In the genomic region with DNA sequence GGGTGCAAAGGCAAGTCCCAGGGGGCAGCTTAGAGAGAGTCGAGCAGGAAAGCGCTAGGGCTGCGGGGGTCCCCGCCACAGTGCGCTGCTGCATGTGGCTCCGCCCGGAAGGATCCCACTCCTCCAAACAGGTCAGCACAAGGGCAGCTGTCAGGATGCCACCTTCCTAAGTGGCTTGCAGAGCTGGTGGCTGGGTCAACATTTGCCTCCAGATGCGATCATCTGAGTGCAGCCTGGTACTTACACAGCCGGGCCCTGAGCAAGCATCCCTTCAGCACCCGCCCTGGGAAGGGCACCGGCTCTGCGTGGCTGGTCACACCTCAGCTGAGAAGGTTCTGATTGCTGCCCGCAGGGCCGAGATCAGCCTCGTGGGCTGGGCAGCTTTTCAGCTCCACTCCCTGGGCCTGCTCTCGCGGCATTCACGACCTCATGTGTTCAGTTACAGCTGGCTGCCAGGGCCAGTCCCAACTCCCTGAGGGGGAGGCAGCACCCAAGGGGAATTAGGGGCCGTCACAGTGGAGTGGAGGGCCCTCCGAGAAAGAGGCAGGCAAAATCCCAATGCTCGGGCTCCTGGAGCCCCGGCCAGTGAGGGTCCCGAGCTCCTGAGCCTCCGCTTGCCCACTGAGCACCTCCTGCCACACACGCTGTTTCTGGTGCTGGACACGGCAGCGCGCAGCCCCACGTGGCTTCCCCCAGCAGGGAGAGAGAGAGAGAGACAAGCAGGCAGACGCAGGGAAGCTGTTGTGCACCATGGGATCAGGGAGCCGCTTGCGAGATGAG, we compare ENCODE assay signal across 1 cellular context.
TF ChIP-seq lines count a peak whose summit lies in the region.

No MANE protein-coding gene starts in this region.

TF ChIP-seq in H1, 55 proteins besides CTCF, POLR2A, EP300 and RAD21:
- TF ChIP-seq SIX5 (IDR thresholded peaks at IDR 0.05; ENCODE audit: low read depth, low read length) (no peak), MAFK (IDR thresholded peaks at IDR 0.05; ENCODE audit: low read depth, low read length) (no peak), POLR2AphosphoS5 (IDR thresholded peaks at IDR 0.05; ENCODE audit: low read depth, low read length) (no peak), BCL11A (IDR thresholded peaks at IDR 0.05; ENCODE audit: low read depth in 2 of 2, low read length in 2 of 2) (no peak), KDM4A (IDR thresholded peaks at IDR 0.05; ENCODE audit: low read depth, low read length, severe bottlenecking) (no peak), RXRA (IDR thresholded peaks at IDR 0.05; ENCODE audit: insufficient read depth, low read depth, low read length) (no peak), ATF3 (IDR thresholded peaks at IDR 0.05; ENCODE audit: insufficient read depth, low read depth, low read length) (no peak), SIRT6 (IDR thresholded peaks at IDR 0.05; ENCODE audit: low read length) (no peak), PHF8 (conservative IDR thresholded peaks at IDR 0.05; ENCODE audit: low read depth, low read length) (no peak), POU5F1 (IDR thresholded peaks at IDR 0.05; ENCODE audit: low read depth, low read length) (no peak), RBBP5 (IDR thresholded peaks at IDR 0.05; ENCODE audit: borderline replicate concordance, low read depth, low read length) (no peak), USF2 (IDR thresholded peaks at IDR 0.05; ENCODE audit: low read length) (no peak), SP2 (IDR thresholded peaks at IDR 0.05; ENCODE audit: low read length) (no peak), YY1 (IDR thresholded peaks at IDR 0.05; ENCODE audit: low read depth, low read length) (no peak), SIN3A (conservative IDR thresholded peaks at IDR 0.05 in 1 of 2, IDR thresholded peaks at IDR 0.05 in 1 of 2; ENCODE audit: low read depth in 1 of 2, low read length in 2 of 2) (no peak), SRF (IDR thresholded peaks at IDR 0.05; ENCODE audit: low read depth, low read length) (no peak), BACH1 (IDR thresholded peaks at IDR 0.05; ENCODE audit: low read length) (no peak)
- TF ChIP-seq, protein P1, sequence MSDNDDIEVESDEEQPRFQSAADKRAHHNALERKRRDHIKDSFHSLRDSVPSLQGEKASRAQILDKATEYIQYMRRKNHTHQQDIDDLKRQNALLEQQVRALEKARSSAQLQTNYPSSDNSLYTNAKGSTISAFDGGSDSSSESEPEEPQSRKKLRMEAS (IDR thresholded peaks at IDR 0.05), result no peak
